ENCODE assay signal across 8 cellular contexts in genomic region chr9:34988218-34989055, GRCh38. TPM values are rescaled to one million over a fixed set of nuclear protein-coding genes. Genes with fewer than 3 reads are reported as not detected.
DNase-seq lines count a peak whose midpoint lies in the region; ATAC-seq, FAIRE-seq and TF ChIP-seq lines count a peak whose summit lies in the region.

No MANE protein-coding gene starts in this region.

- H3K4me3 ChIP-seq in SJCRH30 (peak overlapping the region; percentile 87), bronchial epithelial cell (ENCODE audit: low read depth, low read length) (peak overlapping the region; percentile 40), left lung (peak overlapping the region; percentile 34 to 70)

- no peaks in the 10 kb centered on the region for H3K9me3 ChIP-seq in SJCRH30 (replicated peaks)
- H3K9me3 ChIP-seq in left lung, result no peaks in the 10 kb centered on the region

- peak overlapping the region; percentile 50 for H3K27ac ChIP-seq in SJCRH30
- H3K27ac ChIP-seq in left lung, result peak overlapping the region; percentile 78 to 84

- H3K27me3 ChIP-seq in SJCRH30 (no peaks in the 10 kb centered on the region), bronchial epithelial cell (ENCODE audit: control insufficient read depth, insufficient read depth, low read length) (no peaks in the 10 kb centered on the region), left lung (peaks cover 0 to 8% of the 10 kb centered on the region in 2 donors)

- DNase-seq in SJCRH30 (peak; percentile 30 to 38), bronchial epithelial cell (ENCODE audit: low read depth) (peak; percentile 17), left lung (peak in 1 of 2 donors; percentile 58), NCI-H446 treated with DMSO at 0.1 percent for 48 hours (lab: John Stamatoyannopoulos, UW) (no peak), T1000 (lab: John Stamatoyannopoulos, UW) (no peak)
- DNase-seq in stimulated activated CD4-positive, alpha-beta T cell treated with anti-CD3 and anti-CD28 coated beads, Interleukin-4, amount 100 ng/mL, for 4 hours, result peak; percentile 44 to 79

- H3K4me1 ChIP-seq in SJCRH30 (peaks cover 18% of the 10 kb centered on the region), left lung (peaks cover 3 to 46% of the 10 kb centered on the region in 2 donors)

- no peak for FAIRE-seq in bronchial epithelial cell (lab: Jason Lieb, UNC)

- no peak for ATAC-seq in left lung
- ATAC-seq in HG03521 (IDR thresholded peaks at IDR 0.05; ENCODE audit: unreplicated experiment), result no peak

- H3K36me3 ChIP-seq in SJCRH30 (no peaks in the 10 kb centered on the region), bronchial epithelial cell (ENCODE audit: control insufficient read depth, insufficient read depth, low read length) (no peaks in the 10 kb centered on the region), left lung (no peaks in the 10 kb centered on the region)

- TF ChIP-seq CTCF in GM12872 (IDR thresholded peaks at IDR 0.05; ENCODE audit: insufficient read depth, low read depth, low read length) (0 out of 3 replicates have a peak, but pooled peaks have one; percentile 9), bronchial epithelial cell (IDR thresholded peaks at IDR 0.05; ENCODE audit: insufficient read depth, low read length, severe bottlenecking) (no peak), left lung (IDR thresholded peaks at IDR 0.05) (no peak)

- intact Hi-C loops in left lung (cut with DNase I), result loop anchor here in 1 of 2 donors (10.0 kb wide), 1 partner anchor 84 kb away; no protein-coding TSS in a partner anchor

RNA-seq across cellular contexts. Expression of gene DNAJB5, which starts 1.1 kb away (rescaled TPM):
- 18.2 and 18.5 TPM in 2 replicates for total RNA-seq in SJCRH30 (2014; rRNA removed; shearing (Covaris generic))
- 8.2 and 11.0 TPM in 2 replicates for total RNA-seq in bronchial epithelial cell
- total RNA-seq in left lung, result 10 to 100 TPM in 1 of 2 donors, 1 to 10 TPM in 1; 8.8 to 14.4 TPM

RNA-seq across cellular contexts. Expression of gene PHF24, which starts 30.4 kb away (rescaled TPM):
- not detected in 2 replicates for total RNA-seq in SJCRH30 (2014; rRNA removed; shearing (Covaris generic))
- total RNA-seq in bronchial epithelial cell (0.13 and 0.26 TPM in 2 replicates), left lung (under 1 TPM; 0.44 to 0.58 TPM)

Comparison
In these comparisons a context has a peak if more than half of its experiments do, and no peak if none do; other contexts are left out.
1. DNase-seq: peak in SJCRH30 (2 of 2), bronchial epithelial cell (single experiment) and stimulated activated CD4-positive, alpha-beta T cell treated with anti-CD3 and anti-CD28 coated beads, Interleukin-4, amount 100 ng/mL, for 4 hours (2 of 2); none in NCI-H446 treated with DMSO at 0.1 percent for 48 hours (single experiment) and T1000 (single experiment).
2. Peak in every context shown above with its lines, with median percentiles within 50 percentile points of each other: H3K4me3 ChIP-seq.